ENCODE assay signal across 20 cellular contexts in genomic region chr4:120139392-120139791, GRCh38.
DNase-seq lines count a peak whose midpoint lies in the region; ATAC-seq and TF ChIP-seq lines count a peak whose summit lies in the region.
"Had no signal": no experiment of that assay in that cellular context is flagged by ENCODE, and none has a peak within 500 bp of the region (broad histone marks: within the 10 kb centered on the region; RNA-seq: fewer than 3 reads in every experiment).

No MANE protein-coding gene starts in this region.

- intact Hi-C loops in gastrocnemius medialis (cut with DNase I; ENCODE audit: low total_unique reads) = no loop called here
- intact Hi-C loops in lower lobe of right lung (cut with DNase I) = no loop called here

- TF ChIP-seq CTCF in epithelial cell of esophagus (IDR thresholded peaks at IDR 0.05; ENCODE audit: insufficient read depth, low read depth, low read length, missing control alignments) (no peak), gastrocnemius medialis (IDR thresholded peaks at IDR 0.05 in 4 of 5, conservative IDR thresholded peaks at IDR 0.05 in 1 of 5) (no peak), lower lobe of right lung (IDR thresholded peaks at IDR 0.05) (no peak)

- peaks cover 5% of the 10 kb centered on the region for H3K27me3 Mint-ChIP-seq in activated naive CD8-positive, alpha-beta T cell treated with anti-CD3 and anti-CD28 coated beads, Interleukin-2, amount 50 U/mL, for 24 hours
- H3K27me3 Mint-ChIP-seq in activated naive CD8-positive, alpha-beta T cell treated with anti-CD3 and anti-CD28 coated beads for 36 hours = peaks cover 3% of the 10 kb centered on the region

- peak; percentile 15 for ATAC-seq in activated naive CD8-positive, alpha-beta T cell treated with anti-CD3 and anti-CD28 coated beads, Interleukin-2, amount 50 U/mL, for 24 hours
- no peak for ATAC-seq in HG02970 (IDR thresholded peaks at IDR 0.05; ENCODE audit: low FRiP score, unreplicated experiment)
- ATAC-seq in gastrocnemius medialis = no peak
- ATAC-seq in lower lobe of right lung = no peak
- ATAC-seq: GM23338, HCT116, Panc1 had no signal

- DNase-seq in activated naive CD8-positive, alpha-beta T cell treated with anti-CD3 and anti-CD28 coated beads, Interleukin-2, amount 50 U/mL, for 24 hours = no peak
- DNase-seq in activated naive CD8-positive, alpha-beta T cell treated with anti-CD3 and anti-CD28 coated beads for 36 hours = no peak
- DNase-seq in epithelial cell of esophagus (ENCODE audit: low read depth) (peak; percentile 54), kidney tubule cell (ENCODE audit: low spot score) (peak; percentile 3), gastrocnemius medialis (no peak), lower lobe of right lung (no peak), NCI-H345 treated with DMSO at 0.1 percent for 48 hours (lab: John Stamatoyannopoulos, UW; ENCODE audit: unreplicated experiment) (no peak)
- DNase-seq: DMS79 treated with DMSO at 0.1 percent for 48 hours, NCI-H1048, NCI-H1436, NCI-H2029, NCI-H2171 treated with DMSO at 0.1 percent for 48 hours had no signal

- no peak for TF ChIP-seq POLR2A in gastrocnemius medialis (IDR thresholded peaks at IDR 0.05)

- in situ Hi-C loops in gastrocnemius medialis (cut with MboI; ENCODE audit: low sequenced_read_pairs in 4 of 4) = no loop called here

- H3K4me1 ChIP-seq in gastrocnemius medialis (no peaks in the 10 kb centered on the region), lower lobe of right lung (no peaks in the 10 kb centered on the region)
- H3K4me1 ChIP-seq: SJSA1 had no signal

- no peak overlapping the region for H3K27ac ChIP-seq in gastrocnemius medialis
- H3K27ac ChIP-seq in lower lobe of right lung = no peak overlapping the region
- H3K27ac ChIP-seq: 22Rv1, KMS-11, SJSA1 had no signal

- no peak overlapping the region for H3K4me3 ChIP-seq in epithelial cell of esophagus (ENCODE audit: low read length)
- no peak overlapping the region for H3K4me3 ChIP-seq in gastrocnemius medialis
- no peak overlapping the region for H3K4me3 ChIP-seq in lower lobe of right lung
- H3K4me3 ChIP-seq: GM23338, SJSA1 had no signal

- no peaks in the 10 kb centered on the region for H3K36me3 ChIP-seq in gastrocnemius medialis
- no peaks in the 10 kb centered on the region for H3K36me3 ChIP-seq in lower lobe of right lung
- H3K36me3 ChIP-seq: SJSA1 had no signal

- H3K4me3 Mint-ChIP-seq in activated naive CD8-positive, alpha-beta T cell treated with anti-CD3 and anti-CD28 coated beads, Interleukin-2, amount 50 U/mL, for 24 hours = no peak overlapping the region
- no peak overlapping the region for H3K4me3 Mint-ChIP-seq in activated naive CD8-positive, alpha-beta T cell treated with anti-CD3 and anti-CD28 coated beads for 36 hours
- H3K4me3 Mint-ChIP-seq: B cell, GM23338 had no signal

- no peaks in the 10 kb centered on the region for H3K36me3 Mint-ChIP-seq in activated naive CD8-positive, alpha-beta T cell treated with anti-CD3 and anti-CD28 coated beads, Interleukin-2, amount 50 U/mL, for 24 hours (ENCODE audit: low read depth)
- no peaks in the 10 kb centered on the region for H3K36me3 Mint-ChIP-seq in activated naive CD8-positive, alpha-beta T cell treated with anti-CD3 and anti-CD28 coated beads for 36 hours

- H3K27me3 ChIP-seq in gastrocnemius medialis = no peaks in the 10 kb centered on the region
- H3K27me3 ChIP-seq in lower lobe of right lung (ENCODE audit: low read depth) = no peaks in the 10 kb centered on the region
- H3K27me3 ChIP-seq: SJSA1 had no signal

- no peak overlapping the region for H3K27ac Mint-ChIP-seq in activated naive CD8-positive, alpha-beta T cell treated with anti-CD3 and anti-CD28 coated beads, Interleukin-2, amount 50 U/mL, for 24 hours
- no peak overlapping the region for H3K27ac Mint-ChIP-seq in activated naive CD8-positive, alpha-beta T cell treated with anti-CD3 and anti-CD28 coated beads for 36 hours
- H3K27ac Mint-ChIP-seq: B cell, GM23338 had no signal

- no peaks in the 10 kb centered on the region for H3K9me3 ChIP-seq in gastrocnemius medialis
- no peaks in the 10 kb centered on the region for H3K9me3 ChIP-seq in lower lobe of right lung
- H3K9me3 ChIP-seq: SJSA1 had no signal

- H3K4me1 Mint-ChIP-seq in activated naive CD8-positive, alpha-beta T cell treated with anti-CD3 and anti-CD28 coated beads, Interleukin-2, amount 50 U/mL, for 24 hours = no peaks in the 10 kb centered on the region
- H3K4me1 Mint-ChIP-seq in activated naive CD8-positive, alpha-beta T cell treated with anti-CD3 and anti-CD28 coated beads for 36 hours = no peaks in the 10 kb centered on the region
- H3K4me1 Mint-ChIP-seq: B cell, GM23338 had no signal

- H3K9me3 Mint-ChIP-seq in activated naive CD8-positive, alpha-beta T cell treated with anti-CD3 and anti-CD28 coated beads, Interleukin-2, amount 50 U/mL, for 24 hours = peaks cover 3% of the 10 kb centered on the region
- H3K9me3 Mint-ChIP-seq in activated naive CD8-positive, alpha-beta T cell treated with anti-CD3 and anti-CD28 coated beads for 36 hours = no peaks in the 10 kb centered on the region

Comparison
In these comparisons a context has a peak if more than half of its experiments do, and no peak if none do; other contexts are left out.
1. DNase-seq: peak in epithelial cell of esophagus (single experiment) and kidney tubule cell (single experiment); none in activated naive CD8-positive, alpha-beta T cell treated with anti-CD3 and anti-CD28 coated beads, Interleukin-2, amount 50 U/mL, for 24 hours (single experiment), activated naive CD8-positive, alpha-beta T cell treated with anti-CD3 and anti-CD28 coated beads for 36 hours (single experiment), gastrocnemius medialis (0 of 2), lower lobe of right lung (single experiment) and NCI-H345 treated with DMSO at 0.1 percent for 48 hours (single experiment).